Comparison of ENCODE assay signal across 8 cellular contexts in genomic region chr11:126211236-126212088, GRCh38. TPM values are rescaled to one million over a fixed set of nuclear protein-coding genes. Genes with fewer than 3 reads are reported as not detected.
DNase-seq lines count a peak whose midpoint lies in the region; ATAC-seq and TF ChIP-seq lines count a peak whose summit lies in the region.

Gene FAM118B (plus strand): TSS chr11:126211782. CDS start chr11:126235002, 23,220 bp downstream.
Gene RPUSD4 (minus strand): TSS chr11:126211650. CDS start chr11:126211638, 12 bp downstream.

- no peaks in the 10 kb centered on the region for H3K27me3 Mint-ChIP-seq in naive thymus-derived CD8-positive, alpha-beta T cell
- no peaks in the 10 kb centered on the region for H3K27me3 Mint-ChIP-seq in stimulated activated naive B cell treated with anti-CD40 and anti-IgM and Interleukin-4, amounts not matched to agents 10 μg/mL and 1 μg/mL and 100 μg/mL, for 72 hours

- no peaks in the 10 kb centered on the region for H3K9me3 Mint-ChIP-seq in naive thymus-derived CD8-positive, alpha-beta T cell
- no peaks in the 10 kb centered on the region for H3K9me3 Mint-ChIP-seq in stimulated activated naive B cell treated with anti-CD40 and anti-IgM and Interleukin-4, amounts not matched to agents 10 μg/mL and 1 μg/mL and 100 μg/mL, for 72 hours

- peak within 1 kb of the TSS; percentile 93 to 99 (median 98) for H3K27ac Mint-ChIP-seq in naive thymus-derived CD8-positive, alpha-beta T cell
- peak within 1 kb of the TSS; percentile 99 for H3K27ac Mint-ChIP-seq in stimulated activated naive B cell treated with anti-CD40 and anti-IgM and Interleukin-4, amounts not matched to agents 10 μg/mL and 1 μg/mL and 100 μg/mL, for 72 hours

- H3K9me3 ChIP-seq in fibroblast of lung (ENCODE audit: control insufficient read depth, insufficient read depth, low read depth, low read length) = no peaks in the 10 kb centered on the region

- TF ChIP-seq CTCF in LNCaP clone FGC (IDR thresholded peaks at IDR 0.05; ENCODE audit: control insufficient read depth, extremely low read depth, insufficient read depth) = no peak
- peak in 1 of 2 donors; percentile 8 for TF ChIP-seq CTCF in fibroblast of lung (conservative IDR thresholded peaks at IDR 0.05 in 1 of 2, IDR thresholded peaks at IDR 0.05 in 1 of 2; ENCODE audit: low read depth in 1 of 2, low read length in 2 of 2)

- peak within 1 kb of the TSS; percentile 86 for H2AFZ ChIP-seq in fibroblast of lung (ENCODE audit: low read length)

- peaks cover 19% of the 10 kb centered on the region for H3K79me2 ChIP-seq in fibroblast of lung (ENCODE audit: control insufficient read depth, insufficient read depth, low read length)

- H3K36me3 ChIP-seq in fibroblast of lung (ENCODE audit: control insufficient read depth, insufficient read depth, low read length) = peaks cover 2% of the 10 kb centered on the region

- peak within 1 kb of the TSS; percentile 93 for H3K4me2 ChIP-seq in fibroblast of lung (ENCODE audit: extremely low read depth, insufficient read depth, low read length)

- H3K4me1 ChIP-seq in fibroblast of lung (ENCODE audit: control insufficient read depth, extremely low read depth, insufficient read depth, low read length) = no peaks in the 10 kb centered on the region

- H3K36me3 Mint-ChIP-seq in naive thymus-derived CD8-positive, alpha-beta T cell = peaks cover 4 to 33% (median 12%) of the 10 kb centered on the region in 3 donors
- peaks cover 9 to 16% of the 10 kb centered on the region in 2 donors for H3K36me3 Mint-ChIP-seq in stimulated activated naive B cell treated with anti-CD40 and anti-IgM and Interleukin-4, amounts not matched to agents 10 μg/mL and 1 μg/mL and 100 μg/mL, for 72 hours

- H3K4me3 ChIP-seq in LNCaP clone FGC (ENCODE audit: low read depth, low read length) (peak within 1 kb of the TSS; percentile 99), fibroblast of lung (replicated peaks in 1 of 4; ENCODE audit: control extremely low read depth in 1 of 4, insufficient read depth in 1 of 4, low read depth in 3 of 4, low read length in 4 of 4) (peak within 1 kb of the TSS; percentile 74 to 99 (median 90))

- no peaks in the 10 kb centered on the region for H4K20me1 ChIP-seq in fibroblast of lung (ENCODE audit: control insufficient read depth, extremely low read depth, insufficient read depth, low read length)

- H3K4me3 Mint-ChIP-seq in naive thymus-derived CD8-positive, alpha-beta T cell = peak within 1 kb of the TSS; percentile 94 to 100 (median 99)
- peak within 1 kb of the TSS; percentile 96 to 98 for H3K4me3 Mint-ChIP-seq in stimulated activated naive B cell treated with anti-CD40 and anti-IgM and Interleukin-4, amounts not matched to agents 10 μg/mL and 1 μg/mL and 100 μg/mL, for 72 hours

- POLR2A ChIA-PET in naive thymus-derived CD8-positive, alpha-beta T cell (lab: Charles Lee) = interaction anchor here (0.6 to 2.8 kb wide), 7 partner anchors 9 to 324 kb away, joined by 3 to 12 read pairs (median 5); partner anchors contain the start of genes FOXRED1, HYLS1, SRPRA and TIRAP

- peak within 1 kb of the TSS; percentile 77 for H3K9ac ChIP-seq in fibroblast of lung (ENCODE audit: insufficient read depth, low read length)

- DNase-seq in EL (peak; percentile 96), H4 (ENCODE audit: low spot score) (peak; percentile 93), LNCaP clone FGC (ENCODE audit: low read depth) (peak; percentile 87), RPMI8226 (peak; percentile 94), fibroblast of lung (ENCODE audit: low read depth in 2 of 2) (peak; percentile 94 to 96)
- peak; percentile 97 to 99 for DNase-seq in activated T-helper 1 cell treated with anti-CD3 and anti-CD28 coated beads, Interleukin-2, amount 50 U/mL, for 16 hours (ENCODE audit: low read depth in 1 of 2, low spot score in 1 of 2)
- DNase-seq in naive thymus-derived CD8-positive, alpha-beta T cell = peak; percentile 97 to 99 (median 98)
- DNase-seq in stimulated activated naive B cell treated with anti-CD40 and anti-IgM and Interleukin-4, amounts not matched to agents 10 μg/mL and 1 μg/mL and 100 μg/mL, for 72 hours = peak; percentile 98

- H3K27me3 ChIP-seq in fibroblast of lung (ENCODE audit: control insufficient read depth, insufficient read depth, low read length) = no peaks in the 10 kb centered on the region

- peaks cover 19 to 48% (median 38%) of the 10 kb centered on the region in 4 donors for H3K4me1 Mint-ChIP-seq in naive thymus-derived CD8-positive, alpha-beta T cell
- H3K4me1 Mint-ChIP-seq in stimulated activated naive B cell treated with anti-CD40 and anti-IgM and Interleukin-4, amounts not matched to agents 10 μg/mL and 1 μg/mL and 100 μg/mL, for 72 hours = peaks cover 27 to 38% of the 10 kb centered on the region in 2 donors

- peak; percentile 95 to 97 for ATAC-seq in naive thymus-derived CD8-positive, alpha-beta T cell
- ATAC-seq in stimulated activated naive B cell treated with anti-CD40 and anti-IgM and Interleukin-4, amounts not matched to agents 10 μg/mL and 1 μg/mL and 100 μg/mL, for 72 hours (replicated peaks) = peak; percentile 93 to 97

- H3K27ac ChIP-seq in fibroblast of lung (ENCODE audit: insufficient read depth, low read length) = peak within 1 kb of the TSS; percentile 72

RNA-seq across cellular contexts. Expression of gene FAM118B, which starts in this region (rescaled TPM):
- total RNA-seq in H4 (2014; rRNA removed; shearing (Covaris generic)) = 41.8 and 46.5 TPM in 2 replicates
- 18.7 and 21.0 TPM in 2 replicates for total RNA-seq in fibroblast of lung
- polyA plus RNA-seq in fibroblast of lung = 27.5 and 30.3 TPM in 2 replicates
- 20.8 and 21.7 TPM in 2 replicates for polyA plus RNA-seq in fibroblast of lung (2012)
- polyA minus RNA-seq in fibroblast of lung (ENCODE audit: low replicate concordance) = 1.7 and 3.9 TPM in 2 replicates
- 10 to 100 TPM in 1 of 2 experiments, 1 to 10 TPM in 1; 9.4 to 12.4 TPM for total RNA-seq in naive thymus-derived CD8-positive, alpha-beta T cell
- 10 to 100 TPM in 2 of 3 donors, 1 to 10 TPM in 1; 8.9 to 16.3 (median 13.7) TPM for polyA plus RNA-seq in naive thymus-derived CD8-positive, alpha-beta T cell

RNA-seq across cellular contexts. Expression of gene RPUSD4, which starts in this region (rescaled TPM):
- 17.7 and 20.3 TPM in 2 replicates for total RNA-seq in H4 (2014; rRNA removed; shearing (Covaris generic))
- 26.9 and 28.2 TPM in 2 replicates for total RNA-seq in fibroblast of lung
- polyA plus RNA-seq in fibroblast of lung = 16.3 and 19.6 TPM in 2 replicates
- 16.9 and 18.8 TPM in 2 replicates for polyA plus RNA-seq in fibroblast of lung (2012)
- polyA minus RNA-seq in fibroblast of lung (ENCODE audit: low replicate concordance) = 23.2 and 34.2 TPM in 2 replicates
- total RNA-seq in naive thymus-derived CD8-positive, alpha-beta T cell = 10 to 100 TPM; 43.8 to 47.9 TPM
- 10 to 100 TPM; 18.1 to 21.7 (median 18.8) TPM for polyA plus RNA-seq in naive thymus-derived CD8-positive, alpha-beta T cell

Comparison
In these comparisons a context has a peak if more than half of its experiments do, and no peak if none do; other contexts are left out.
1. Peak in every context shown above with its lines: DNase-seq, ATAC-seq, H3K4me3 ChIP-seq and H3K27ac ChIP-seq.